1 cellular context compared by ENCODE assay signal in the genomic region with DNA sequence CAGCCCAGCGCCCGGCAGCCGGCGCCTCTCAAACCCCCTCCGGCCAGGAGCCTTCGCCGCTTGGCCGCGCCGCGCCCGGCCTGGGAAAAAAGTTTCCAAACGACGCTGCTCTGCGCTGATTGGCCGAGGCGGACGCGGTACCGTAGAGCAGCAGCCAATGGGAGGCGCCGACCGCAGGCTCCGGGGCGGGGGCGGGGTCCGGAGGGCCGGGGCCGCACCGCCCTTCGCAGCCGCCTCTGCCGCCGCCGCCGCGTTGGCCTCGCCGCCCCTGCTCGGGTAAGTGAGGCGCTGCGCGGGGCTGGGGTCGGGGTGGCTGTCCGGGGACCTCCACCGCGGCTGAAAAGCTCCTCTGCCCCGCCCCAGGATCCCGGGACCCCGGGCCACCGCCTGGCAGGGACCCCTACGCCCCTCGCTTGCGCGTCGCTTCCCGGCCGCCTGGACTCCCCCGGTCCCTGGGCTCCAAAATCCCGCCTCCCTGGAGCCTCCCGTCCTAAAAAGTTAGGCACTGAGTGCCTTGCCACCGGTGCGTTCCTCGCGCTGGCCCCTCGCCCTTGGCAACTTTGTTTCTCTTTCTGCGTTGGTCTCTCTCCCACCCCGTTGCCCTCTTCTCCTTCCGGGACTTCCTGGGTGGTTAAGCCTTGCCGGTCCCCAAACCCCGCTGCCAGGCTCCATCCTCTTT.
TF ChIP-seq lines count a peak whose summit lies in the region.

Gene NDE1, plus strand, starts transcription at position 227 of the 679 bp plus-strand sequence. CDS start 14,534 bp downstream, outside the sequence.

TF ChIP-seq in HepG2, 621 proteins besides CTCF, POLR2A, EP300 and RAD21 (continued from another document and continues in another):
- TF ChIP-seq, protein P1, sequence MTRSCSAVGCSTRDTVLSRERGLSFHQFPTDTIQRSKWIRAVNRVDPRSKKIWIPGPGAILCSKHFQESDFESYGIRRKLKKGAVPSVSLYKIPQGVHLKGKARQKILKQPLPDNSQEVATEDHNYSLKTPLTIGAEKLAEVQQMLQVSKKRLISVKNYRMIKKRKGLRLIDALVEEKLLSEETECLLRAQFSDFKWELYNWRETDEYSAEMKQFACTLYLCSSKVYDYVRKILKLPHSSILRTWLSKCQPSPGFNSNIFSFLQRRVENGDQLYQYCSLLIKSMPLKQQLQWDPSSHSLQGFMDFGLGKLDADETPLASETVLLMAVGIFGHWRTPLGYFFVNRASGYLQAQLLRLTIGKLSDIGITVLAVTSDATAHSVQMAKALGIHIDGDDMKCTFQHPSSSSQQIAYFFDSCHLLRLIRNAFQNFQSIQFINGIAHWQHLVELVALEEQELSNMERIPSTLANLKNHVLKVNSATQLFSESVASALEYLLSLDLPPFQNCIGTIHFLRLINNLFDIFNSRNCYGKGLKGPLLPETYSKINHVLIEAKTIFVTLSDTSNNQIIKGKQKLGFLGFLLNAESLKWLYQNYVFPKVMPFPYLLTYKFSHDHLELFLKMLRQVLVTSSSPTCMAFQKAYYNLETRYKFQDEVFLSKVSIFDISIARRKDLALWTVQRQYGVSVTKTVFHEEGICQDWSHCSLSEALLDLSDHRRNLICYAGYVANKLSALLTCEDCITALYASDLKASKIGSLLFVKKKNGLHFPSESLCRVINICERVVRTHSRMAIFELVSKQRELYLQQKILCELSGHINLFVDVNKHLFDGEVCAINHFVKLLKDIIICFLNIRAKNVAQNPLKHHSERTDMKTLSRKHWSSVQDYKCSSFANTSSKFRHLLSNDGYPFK (CRISPR knock-in tag; IDR thresholded peaks at IDR 0.05; ENCODE audit: borderline replicate concordance), result 0 out of 2 replicates have a peak, but pooled peaks have one; percentile 27
- TF ChIP-seq ATF3 (CRISPR knock-in tag; IDR thresholded peaks at IDR 0.05) (no peak), PAXIP1 (CRISPR knock-in tag; conservative IDR thresholded peaks at IDR 0.05) (peak; percentile 10), ZNF616 (CRISPR knock-in tag; IDR thresholded peaks at IDR 0.05; ENCODE audit: low read depth) (no peak; the same call in 1 of the 2 replicates), ARID4A (CRISPR knock-in tag; IDR thresholded peaks at IDR 0.05; ENCODE audit: borderline replicate concordance) (peak; percentile 87), FOXO1 (CRISPR knock-in tag; IDR thresholded peaks at IDR 0.05) (no peak; the same call in none of the 2 replicates), ZNF768 (CRISPR knock-in tag; IDR thresholded peaks at IDR 0.05) (peak; percentile 56; the same call in 1 of the 2 replicates), KLF12 (CRISPR knock-in tag; IDR thresholded peaks at IDR 0.05; ENCODE audit: borderline replicate concordance) (peak; percentile 71), RFX1 (IDR thresholded peaks at IDR 0.05) (no peak; the same call in 1 of the 2 replicates), ZNF337 (CRISPR knock-in tag; IDR thresholded peaks at IDR 0.05; ENCODE audit: borderline replicate concordance, low read depth) (no peak; the same call in 1 of the 2 replicates), CCDC6 (CRISPR knock-in tag; IDR thresholded peaks at IDR 0.05) (peak; percentile 61; the same call in 1 of the 2 replicates), NFKB2 (CRISPR knock-in tag; IDR thresholded peaks at IDR 0.05; ENCODE audit: borderline replicate concordance) (peak; percentile 96; the same call in 1 of the 2 replicates), ZNF883 (CRISPR knock-in tag; IDR thresholded peaks at IDR 0.05; ENCODE audit: not compliant biosample characterization) (peak; percentile 56), PAX8 (CRISPR knock-in tag; IDR thresholded peaks at IDR 0.05; ENCODE audit: borderline replicate concordance) (peak; percentile 91; the same call in 1 of the 2 replicates), SP1 (IDR thresholded peaks at IDR 0.05) (no peak), SP1 (CRISPR knock-in tag; IDR thresholded peaks at IDR 0.05) (peak; percentile 42; the same call in 1 of the 2 replicates), ZNF296 (CRISPR knock-in tag; conservative IDR thresholded peaks at IDR 0.05) (peak; percentile 90), ZNF569 (CRISPR knock-in tag; IDR thresholded peaks at IDR 0.05; ENCODE audit: borderline replicate concordance) (no peak), HNRNPK (IDR thresholded peaks at IDR 0.05; ENCODE audit: low read depth, low read length, poor library complexity, severe bottlenecking) (no peak), ZNF501 (CRISPR knock-in tag; IDR thresholded peaks at IDR 0.05) (peak; percentile 59), TFAP4 (IDR thresholded peaks at IDR 0.05; ENCODE audit: borderline replicate concordance, low read depth) (peak; percentile 1; the same call in 1 of the 2 replicates), GATAD1 (CRISPR knock-in tag; IDR thresholded peaks at IDR 0.05) (no peak), ZSCAN29 (CRISPR knock-in tag; conservative IDR thresholded peaks at IDR 0.05) (peak; percentile 81; the same call in 1 of the 2 replicates), GATA4 (IDR thresholded peaks at IDR 0.05; ENCODE audit: borderline replicate concordance, low read depth) (no peak), NFYC (CRISPR knock-in tag; IDR thresholded peaks at IDR 0.05) (peak; percentile 90), ZNF33B (CRISPR knock-in tag; IDR thresholded peaks at IDR 0.05) (peak; percentile 39), GLI4 (CRISPR knock-in tag; IDR thresholded peaks at IDR 0.05; ENCODE audit: borderline replicate concordance) (peak; percentile 92; the same call in 1 of the 2 replicates), NFYB (CRISPR knock-in tag; IDR thresholded peaks at IDR 0.05) (peak; percentile 83), ZNF841 (CRISPR knock-in tag; IDR thresholded peaks at IDR 0.05; ENCODE audit: borderline replicate concordance) (no peak), SIN3A (IDR thresholded peaks at IDR 0.05; ENCODE audit: borderline replicate concordance, low read depth, low read length) (0 out of 2 replicates have a peak, but pooled peaks have one; percentile 56), ZNF570 (CRISPR knock-in tag; IDR thresholded peaks at IDR 0.05; ENCODE audit: borderline replicate concordance) (0 out of 2 replicates have a peak, but pooled peaks have one; percentile 52), JUNB (CRISPR knock-in tag; IDR thresholded peaks at IDR 0.05; ENCODE audit: borderline replicate concordance) (no peak), ZNF605 (CRISPR knock-in tag; IDR thresholded peaks at IDR 0.05) (no peak; the same call in 1 of the 2 replicates), ASH2L (IDR thresholded peaks at IDR 0.05; ENCODE audit: insufficient read length, low read depth, low read length) (peak; percentile 74), ZNF367 (CRISPR knock-in tag; IDR thresholded peaks at IDR 0.05; ENCODE audit: borderline replicate concordance) (0 out of 2 replicates have a peak, but pooled peaks have one; percentile 57), TGIF2 (CRISPR knock-in tag; IDR thresholded peaks at IDR 0.05) (peak; percentile 70; the same call in 1 of the 2 replicates), PHF20 (CRISPR knock-in tag; IDR thresholded peaks at IDR 0.05) (peak; percentile 71), KLF13 (CRISPR knock-in tag; IDR thresholded peaks at IDR 0.05) (no peak; the same call in 1 of the 2 replicates), ZSCAN12 (CRISPR knock-in tag; IDR thresholded peaks at IDR 0.05) (peak; percentile 84), ZSCAN31 (CRISPR knock-in tag; IDR thresholded peaks at IDR 0.05; ENCODE audit: low read depth) (peak; percentile 95), ZNF557 (CRISPR knock-in tag; IDR thresholded peaks at IDR 0.05) (peak; percentile 47), ARID2 (CRISPR knock-in tag; IDR thresholded peaks at IDR 0.05; ENCODE audit: borderline replicate concordance) (no peak)
- TF ChIP-seq, protein P2, sequence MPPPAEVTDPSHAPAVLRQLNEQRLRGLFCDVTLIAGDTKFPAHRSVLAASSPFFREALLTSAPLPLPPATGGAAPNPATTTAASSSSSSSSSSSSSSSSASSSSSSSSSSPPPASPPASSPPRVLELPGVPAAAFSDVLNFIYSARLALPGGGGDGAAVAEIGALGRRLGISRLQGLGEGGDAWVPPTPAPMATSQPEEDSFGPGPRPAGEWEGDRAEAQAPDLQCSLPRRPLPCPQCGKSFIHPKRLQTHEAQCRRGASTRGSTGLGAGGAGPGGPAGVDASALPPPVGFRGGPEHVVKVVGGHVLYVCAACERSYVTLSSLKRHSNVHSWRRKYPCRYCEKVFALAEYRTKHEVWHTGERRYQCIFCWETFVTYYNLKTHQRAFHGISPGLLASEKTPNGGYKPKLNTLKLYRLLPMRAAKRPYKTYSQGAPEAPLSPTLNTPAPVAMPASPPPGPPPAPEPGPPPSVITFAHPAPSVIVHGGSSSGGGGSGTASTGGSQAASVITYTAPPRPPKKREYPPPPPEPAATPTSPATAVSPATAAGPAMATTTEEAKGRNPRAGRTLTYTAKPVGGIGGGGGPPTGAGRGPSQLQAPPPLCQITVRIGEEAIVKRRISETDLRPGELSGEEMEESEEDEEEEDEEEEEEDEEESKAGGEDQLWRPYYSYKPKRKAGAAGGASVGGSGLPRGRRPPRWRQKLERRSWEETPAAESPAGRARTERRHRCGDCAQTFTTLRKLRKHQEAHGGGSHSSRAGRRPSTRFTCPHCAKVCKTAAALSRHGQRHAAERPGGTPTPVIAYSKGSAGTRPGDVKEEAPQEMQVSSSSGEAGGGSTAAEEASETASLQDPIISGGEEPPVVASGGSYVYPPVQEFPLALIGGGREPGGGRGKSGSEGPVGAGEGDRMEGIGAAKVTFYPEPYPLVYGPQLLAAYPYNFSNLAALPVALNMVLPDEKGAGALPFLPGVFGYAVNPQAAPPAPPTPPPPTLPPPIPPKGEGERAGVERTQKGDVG (CRISPR knock-in tag; IDR thresholded peaks at IDR 0.05; ENCODE audit: borderline replicate concordance), result no peak; the same call in 1 of the 2 replicates
- TF ChIP-seq, protein P3, sequence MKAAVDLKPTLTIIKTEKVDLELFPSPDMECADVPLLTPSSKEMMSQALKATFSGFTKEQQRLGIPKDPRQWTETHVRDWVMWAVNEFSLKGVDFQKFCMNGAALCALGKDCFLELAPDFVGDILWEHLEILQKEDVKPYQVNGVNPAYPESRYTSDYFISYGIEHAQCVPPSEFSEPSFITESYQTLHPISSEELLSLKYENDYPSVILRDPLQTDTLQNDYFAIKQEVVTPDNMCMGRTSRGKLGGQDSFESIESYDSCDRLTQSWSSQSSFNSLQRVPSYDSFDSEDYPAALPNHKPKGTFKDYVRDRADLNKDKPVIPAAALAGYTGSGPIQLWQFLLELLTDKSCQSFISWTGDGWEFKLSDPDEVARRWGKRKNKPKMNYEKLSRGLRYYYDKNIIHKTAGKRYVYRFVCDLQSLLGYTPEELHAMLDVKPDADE (CRISPR knock-in tag; IDR thresholded peaks at IDR 0.05), result peak; percentile 72; the same call in 1 of the 2 replicates
